Comparison of ENCODE assay signal across 8 cellular contexts in genomic region chr22:36238348-36239149, GRCh38. TPM values are rescaled to one million over a fixed set of nuclear protein-coding genes. Genes with fewer than 3 reads are reported as not detected.
DNase-seq lines count a peak whose midpoint lies in the region; ATAC-seq and TF ChIP-seq lines count a peak whose summit lies in the region.

No MANE protein-coding gene starts in this region.

- intact Hi-C loops in heart left ventricle (cut with DNase I) (loop anchor here in 7 of 10 donors (1.0 to 10.0 kb wide), 4 partner anchors 37 to 84 kb away; partner anchors contain the start of gene APOL4 (in 1 of the 7)), gastrocnemius medialis (cut with DNase I; ENCODE audit: low total_unique reads) (loop anchor here (1.0 to 2.0 kb wide), 2 partner anchors 15 to 44 kb away; no protein-coding TSS in a partner anchor)

- no peaks in the 10 kb centered on the region for H3K27me3 Mint-ChIP-seq in activated CD8-positive, alpha-beta memory T cell treated with anti-CD3 and anti-CD28 coated beads, Interleukin-2, amount 10 ng/mL, durations not matched to agents 7 days and 5 days

- no peak for TF ChIP-seq CTCF in heart left ventricle (IDR thresholded peaks at IDR 0.05)
- no peak for TF ChIP-seq CTCF in gastrocnemius medialis (IDR thresholded peaks at IDR 0.05 in 4 of 5, conservative IDR thresholded peaks at IDR 0.05 in 1 of 5)

- H3K9me3 Mint-ChIP-seq in activated CD8-positive, alpha-beta memory T cell treated with anti-CD3 and anti-CD28 coated beads, Interleukin-2, amount 10 ng/mL, durations not matched to agents 7 days and 5 days (ENCODE audit: low read depth), result peaks cover 11% of the 10 kb centered on the region

- H3K27ac Mint-ChIP-seq in activated CD8-positive, alpha-beta memory T cell treated with anti-CD3 and anti-CD28 coated beads, Interleukin-2, amount 10 ng/mL, durations not matched to agents 7 days and 5 days, result peak overlapping the region; percentile 95

- TF ChIP-seq POLR2A in heart left ventricle (IDR thresholded peaks at IDR 0.05) (no peak), gastrocnemius medialis (IDR thresholded peaks at IDR 0.05) (no peak)

- ATAC-seq in HG02571 (IDR thresholded peaks at IDR 0.05; ENCODE audit: unreplicated experiment) (peak; percentile 7), heart left ventricle (peak; percentile 37 to 45 (median 43)), gastrocnemius medialis (peak; percentile 45 to 49), HG02588 (IDR thresholded peaks at IDR 0.05; ENCODE audit: unreplicated experiment) (no peak), HG03095 (IDR thresholded peaks at IDR 0.05; ENCODE audit: unreplicated experiment) (no peak)
- ATAC-seq in activated CD8-positive, alpha-beta memory T cell treated with anti-CD3 and anti-CD28 coated beads, Interleukin-2, amount 10 ng/mL, durations not matched to agents 7 days and 5 days, result peak; percentile 1

- H3K9ac ChIP-seq in BLaER1, result peak overlapping the region; percentile 82

- no peaks in the 10 kb centered on the region for H4K20me1 ChIP-seq in BLaER1

- H3K36me3 Mint-ChIP-seq in activated CD8-positive, alpha-beta memory T cell treated with anti-CD3 and anti-CD28 coated beads, Interleukin-2, amount 10 ng/mL, durations not matched to agents 7 days and 5 days, result peaks cover 56% of the 10 kb centered on the region

- CTCF ChIA-PET in activated CD8-positive, alpha-beta memory T cell treated with anti-CD3 and anti-CD28 coated beads, Interleukin-2, amount 10 ng/mL, durations not matched to agents 7 days and 5 days (lab: Charles Lee), result interaction anchor here (0.7 to 7.6 kb wide), 36 partner anchors 11 to 590 kb away, joined by 3 to 67 read pairs (median 4); partner anchors contain the start of genes APOL1, APOL3, APOL6 and FOXRED2

- peak overlapping the region; percentile 76 for H3K4me3 ChIP-seq in BLaER1
- H3K4me3 ChIP-seq in heart left ventricle, result peak overlapping the region; percentile 56 to 86 (median 72)
- peak overlapping the region; percentile 64 to 87 (median 76) for H3K4me3 ChIP-seq in gastrocnemius medialis

- H3K9me3 ChIP-seq in BLaER1 (peaks cover 17% of the 10 kb centered on the region), heart left ventricle (peaks cover 0 to 10% (median 0%) of the 10 kb centered on the region in 12 donors), gastrocnemius medialis (no peaks in the 10 kb centered on the region)

- 0 to 7% (median 3%) methylated on average over 5 of the region's 5 CpGs for WGBS in heart left ventricle, 4 donors

- H3K27ac ChIP-seq in BLaER1, result peak overlapping the region; percentile 70
- H3K27ac ChIP-seq in heart left ventricle, result peak overlapping the region; percentile 78 to 98 (median 92)
- H3K27ac ChIP-seq in gastrocnemius medialis, result peak overlapping the region; percentile 88 to 97 (median 93)

- peaks cover 55% of the 10 kb centered on the region for H3K4me1 Mint-ChIP-seq in activated CD8-positive, alpha-beta memory T cell treated with anti-CD3 and anti-CD28 coated beads, Interleukin-2, amount 10 ng/mL, durations not matched to agents 7 days and 5 days

- peak; percentile 47 for DNase-seq in activated CD8-positive, alpha-beta memory T cell treated with anti-CD3 and anti-CD28 coated beads, Interleukin-2, amount 10 ng/mL, durations not matched to agents 7 days and 5 days
- DNase-seq in heart left ventricle (peak in 1 of 5 donors; percentile 50), gastrocnemius medialis (peak in 1 of 2 donors; percentile 43), HPDE6-E6E7 (ENCODE audit: extremely low spot score) (no peak)

- H3K4me3 Mint-ChIP-seq in activated CD8-positive, alpha-beta memory T cell treated with anti-CD3 and anti-CD28 coated beads, Interleukin-2, amount 10 ng/mL, durations not matched to agents 7 days and 5 days, result peak overlapping the region; percentile 99

- H3K36me3 ChIP-seq in BLaER1, result peaks cover 27% of the 10 kb centered on the region
- peaks cover 0 to 38% (median 5%) of the 10 kb centered on the region in 9 donors for H3K36me3 ChIP-seq in heart left ventricle
- H3K36me3 ChIP-seq in gastrocnemius medialis, result peaks cover 0 to 7% of the 10 kb centered on the region in 2 donors

- H3K4me1 ChIP-seq in BLaER1 (peaks cover 32% of the 10 kb centered on the region), heart left ventricle (peaks cover 6 to 59% (median 47%) of the 10 kb centered on the region in 12 donors), gastrocnemius medialis (peaks cover 27 to 39% of the 10 kb centered on the region in 2 donors)

- H3K4me2 ChIP-seq in BLaER1, result peak overlapping the region; percentile 99

- in situ Hi-C loops in gastrocnemius medialis (cut with MboI; ENCODE audit: low sequenced_read_pairs in 4 of 4), result loop anchor here in 1 of 4 donors (10.0 kb wide), 1 partner anchor 94 kb away; no protein-coding TSS in a partner anchor

- no peaks in the 10 kb centered on the region for H3K27me3 ChIP-seq in BLaER1
- no peaks in the 10 kb centered on the region for H3K27me3 ChIP-seq in heart left ventricle
- H3K27me3 ChIP-seq in gastrocnemius medialis, result no peaks in the 10 kb centered on the region

RNA-seq across cellular contexts. Expression of gene APOL2, which starts 0.8 kb away (rescaled TPM):
- 10 to 100 TPM; 82.6 to 86.4 TPM for total RNA-seq in activated CD8-positive, alpha-beta memory T cell treated with anti-CD3 and anti-CD28 coated beads, Interleukin-2, amount 10 ng/mL, durations not matched to agents 7 days and 5 days
- total RNA-seq in heart left ventricle (100 to 1,000 TPM in 1 of 9 donors, 10 to 100 TPM in 8; 26.6 to 213 (median 55.9) TPM), gastrocnemius medialis (10 to 100 TPM in 3 of 4 donors, 1 to 10 TPM in 1; 8.7 to 25.5 (median 20.9) TPM)
- 10 to 100 TPM; 37.2 to 44.7 TPM for polyA plus RNA-seq in heart left ventricle

RNA-seq across cellular contexts. Expression of gene APOL1, which starts 14.4 kb away (rescaled TPM):
- 10 to 100 TPM; 55.6 to 61.6 TPM for total RNA-seq in activated CD8-positive, alpha-beta memory T cell treated with anti-CD3 and anti-CD28 coated beads, Interleukin-2, amount 10 ng/mL, durations not matched to agents 7 days and 5 days
- 100 to 1,000 TPM in 1 of 9 donors, 10 to 100 TPM in 8; 10.4 to 132 (median 18.1) TPM for total RNA-seq in heart left ventricle
- polyA plus RNA-seq in heart left ventricle, result 10 to 100 TPM; 13.4 to 18.9 TPM
- total RNA-seq in gastrocnemius medialis, result 10 to 100 TPM in 1 of 4 donors, 1 to 10 TPM in 2, under 1 TPM in 1; 0.87 to 11.1 (median 6.2) TPM

RNA-seq across cellular contexts. Expression of gene APOL4, which starts 36.9 kb away (rescaled TPM):
- 10 to 100 TPM; 17.0 to 22.6 TPM for total RNA-seq in activated CD8-positive, alpha-beta memory T cell treated with anti-CD3 and anti-CD28 coated beads, Interleukin-2, amount 10 ng/mL, durations not matched to agents 7 days and 5 days
- 10 to 100 TPM in 2 of 9 donors, 1 to 10 TPM in 5, not detected in 2; 1.7 to 26.5 (median 5.7) TPM for total RNA-seq in heart left ventricle
- polyA plus RNA-seq in heart left ventricle, result 1 to 10 TPM; 2.8 to 3.2 TPM
- total RNA-seq in gastrocnemius medialis, result 1 to 10 TPM in 3 of 4 donors, not detected in 1; 1.5 to 2.3 (median 2.0) TPM

Comparison
In these comparisons a context has a peak if more than half of its experiments do, and no peak if none do; other contexts are left out.
1. ATAC-seq: peak in HG02571 (single experiment), activated CD8-positive, alpha-beta memory T cell treated with anti-CD3 and anti-CD28 coated beads, Interleukin-2, amount 10 ng/mL, durations not matched to agents 7 days and 5 days (single experiment), heart left ventricle (4 of 4) and gastrocnemius medialis (2 of 2); none in HG02588 (single experiment) and HG03095 (single experiment).
2. Peak in every context shown above with its lines, with median percentiles within 50 percentile points of each other: H3K27ac ChIP-seq and H3K4me3 ChIP-seq.